In genomic region chr16:49775581-49775980, GRCh38 we compare ENCODE assay signal across 27 cellular contexts.
DNase-seq lines count a peak whose midpoint lies in the region; ATAC-seq and TF ChIP-seq lines count a peak whose summit lies in the region.
"Had no signal": no experiment of that assay in that cellular context is flagged by ENCODE, and none has a peak within 500 bp of the region (broad histone marks: within the 10 kb centered on the region; RNA-seq: fewer than 3 reads in every experiment).

No MANE protein-coding gene starts in this region.

- intact Hi-C loops in heart left ventricle (cut with DNase I): loop anchor here in 1 of 10 donors (5.0 kb wide), 1 partner anchor 67 kb away; no protein-coding TSS in a partner anchor
- intact Hi-C loops in Right ventricle myocardium inferior (cut with DNase I): no loop called here

- H3K27me3 Mint-ChIP-seq in endothelial cell (ENCODE audit: unreplicated experiment): peaks cover 14% of the 10 kb centered on the region
- H3K27me3 Mint-ChIP-seq in neural crest cell (ENCODE audit: low read depth): no peaks in the 10 kb centered on the region
- H3K27me3 Mint-ChIP-seq: CD4-positive, alpha-beta T cell had no signal

- TF ChIP-seq POLR2A in heart left ventricle (IDR thresholded peaks at IDR 0.05): no peak
- no peak for TF ChIP-seq POLR2A in suprapubic skin (IDR thresholded peaks at IDR 0.05)

- H3K9me3 Mint-ChIP-seq in endothelial cell (ENCODE audit: unreplicated experiment) (no peaks in the 10 kb centered on the region), neural crest cell (no peaks in the 10 kb centered on the region)
- H3K9me3 Mint-ChIP-seq: activated T-cell treated with anti-CD3 and anti-CD28 coated beads, Interleukin-2, amount 50 U/mL, for 24 hours; CD4-positive, alpha-beta T cell; stimulated activated naive CD8-positive, alpha-beta T cell treated with anti-CD3 and anti-CD28 coated beads, Interleukin-15, Interleukin-2, amounts not matched to agents 100 ng/mL and 50 ng/mL, for 24 hours had no signal

- no peak for TF ChIP-seq CTCF in heart left ventricle (IDR thresholded peaks at IDR 0.05)
- no peak for TF ChIP-seq CTCF in endothelial cell (IDR thresholded peaks at IDR 0.05; ENCODE audit: unreplicated experiment)
- TF ChIP-seq CTCF in neural crest cell (conservative IDR thresholded peaks at IDR 0.05): no peak
- no peak for TF ChIP-seq CTCF in thoracic aorta (IDR thresholded peaks at IDR 0.05)
- no peak for TF ChIP-seq CTCF in suprapubic skin (IDR thresholded peaks at IDR 0.05)

- no peak for ATAC-seq in heart left ventricle
- no peak for ATAC-seq in Right ventricle myocardium inferior
- no peak for ATAC-seq in thoracic aorta (ENCODE audit: insufficient number of reproducible peaks, low FRiP score, low read depth)
- no peak for ATAC-seq in HG02938 (IDR thresholded peaks at IDR 0.05; ENCODE audit: unreplicated experiment)
- ATAC-seq: T-helper 17 cell had no signal

- H3K27me3 ChIP-seq in heart left ventricle (no peaks in the 10 kb centered on the region), thoracic aorta (replicated peaks; ENCODE audit: insufficient read depth) (no peaks in the 10 kb centered on the region), suprapubic skin (no peaks in the 10 kb centered on the region)
- H3K27me3 ChIP-seq: body of pancreas, transverse colon had no signal

- peak overlapping the region; percentile 56 for H3K4me3 Mint-ChIP-seq in endothelial cell (ENCODE audit: unreplicated experiment)
- H3K4me3 Mint-ChIP-seq in neural crest cell: peak overlapping the region; percentile 25
- H3K4me3 Mint-ChIP-seq: activated T-cell treated with anti-CD3 and anti-CD28 coated beads, Interleukin-2, amount 50 U/mL, for 24 hours; CD4-positive, alpha-beta T cell; HFFc6; stimulated activated naive CD8-positive, alpha-beta T cell treated with anti-CD3 and anti-CD28 coated beads, Interleukin-15, Interleukin-2, amounts not matched to agents 100 ng/mL and 50 ng/mL, for 24 hours; T-helper 17 cell had no signal

- WGBS in heart left ventricle, 4 donors: 77 to 83% (median 81%) methylated on average over 4 of the region's 4 CpGs
- 75% methylated on average over 4 of the region's 4 CpGs for WGBS in suprapubic skin

- no peak for DNase-seq in heart left ventricle
- DNase-seq in Right ventricle myocardium inferior (ENCODE audit: missing footprints): no peak
- no peak for DNase-seq in endothelial cell (ENCODE audit: low spot score)
- DNase-seq in neural crest cell (ENCODE audit: low read depth, low spot score): no peak
- no peak for DNase-seq in thoracic aorta (ENCODE audit: low spot score)
- DNase-seq in inferior parietal cortex (ENCODE audit: extremely low spot score): no peak
- DNase-seq in suprapubic skin (ENCODE audit: low spot score in 2 of 2): no peak
- DNase-seq: activated CD8-positive, alpha-beta memory T cell treated with anti-CD3 and anti-CD28 coated beads for 24 hours; activated gamma-delta T cell treated with Interleukin-2 at 50 U/mL for 16 hours; activated T-cell treated with anti-CD3 and anti-CD28 coated beads, Interleukin-2, amount 50 U/mL, for 24 hours; body of pancreas; CD4-positive, alpha-beta T cell; DMS 273 treated with DMSO at 0.1 percent for 48 hours; effector CD4-positive, alpha-beta T cell; erythroblast; foreskin fibroblast; HFFc6; Karpas-422; NCI-H187; NCI-H2171 treated with DMSO at 0.1 percent for 48 hours; NCI-H526 treated with DMSO at 0.1 percent for 48 hours; T-helper 17 cell; transverse colon had no signal

- H3K9me3 ChIP-seq in heart left ventricle (no peaks in the 10 kb centered on the region), thoracic aorta (no peaks in the 10 kb centered on the region), suprapubic skin (no peaks in the 10 kb centered on the region)
- H3K9me3 ChIP-seq: body of pancreas, SK-N-SH, transverse colon had no signal

- H3K27ac ChIP-seq in heart left ventricle (peak overlapping the region in 11 of 12 donors; percentile 28 to 73 (median 64)), thoracic aorta (peak overlapping the region in 1 of 2 donors; percentile 32), suprapubic skin (no peak overlapping the region)
- H3K27ac ChIP-seq: 22Rv1, body of pancreas, transverse colon had no signal

- H3K4me1 Mint-ChIP-seq in endothelial cell (ENCODE audit: unreplicated experiment) (peaks cover 51% of the 10 kb centered on the region), neural crest cell (peaks cover 40% of the 10 kb centered on the region)
- H3K4me1 Mint-ChIP-seq: T-helper 17 cell had no signal

- TF ChIP-seq EP300 in suprapubic skin (IDR thresholded peaks at IDR 0.05): no peak

- H3K4me1 ChIP-seq in heart left ventricle (peaks cover 3 to 63% (median 32%) of the 10 kb centered on the region in 12 donors), thoracic aorta (ENCODE audit: control insufficient read depth in 1 of 2, low read depth in 2 of 2) (peaks cover 3 to 14% of the 10 kb centered on the region in 2 donors), suprapubic skin (peaks cover 3% of the 10 kb centered on the region)
- H3K4me1 ChIP-seq: body of pancreas, transverse colon had no signal

- H3K27ac Mint-ChIP-seq in endothelial cell (ENCODE audit: unreplicated experiment) (peak overlapping the region; percentile 93), neural crest cell (ENCODE audit: unreplicated experiment) (peak overlapping the region; percentile 81)
- H3K27ac Mint-ChIP-seq: activated T-cell treated with anti-CD3 and anti-CD28 coated beads, Interleukin-2, amount 50 U/mL, for 24 hours; CD4-positive, alpha-beta T cell; HFFc6; stimulated activated naive CD8-positive, alpha-beta T cell treated with anti-CD3 and anti-CD28 coated beads, Interleukin-15, Interleukin-2, amounts not matched to agents 100 ng/mL and 50 ng/mL, for 24 hours; T-helper 17 cell had no signal

- H3K36me3 Mint-ChIP-seq in endothelial cell (ENCODE audit: low read depth, unreplicated experiment) (peaks cover 10% of the 10 kb centered on the region), neural crest cell (ENCODE audit: low read depth) (no peaks in the 10 kb centered on the region)

- H3K4me3 ChIP-seq in heart left ventricle (no peak overlapping the region), thoracic aorta (peak overlapping the region; percentile 54), suprapubic skin (no peak overlapping the region)
- H3K4me3 ChIP-seq: body of pancreas, transverse colon had no signal

- no peaks in the 10 kb centered on the region for H3K36me3 ChIP-seq in heart left ventricle
- no peaks in the 10 kb centered on the region for H3K36me3 ChIP-seq in thoracic aorta
- no peaks in the 10 kb centered on the region for H3K36me3 ChIP-seq in suprapubic skin
- H3K36me3 ChIP-seq: transverse colon had no signal
